8 cellular contexts compared by ENCODE assay signal in the genomic region with DNA sequence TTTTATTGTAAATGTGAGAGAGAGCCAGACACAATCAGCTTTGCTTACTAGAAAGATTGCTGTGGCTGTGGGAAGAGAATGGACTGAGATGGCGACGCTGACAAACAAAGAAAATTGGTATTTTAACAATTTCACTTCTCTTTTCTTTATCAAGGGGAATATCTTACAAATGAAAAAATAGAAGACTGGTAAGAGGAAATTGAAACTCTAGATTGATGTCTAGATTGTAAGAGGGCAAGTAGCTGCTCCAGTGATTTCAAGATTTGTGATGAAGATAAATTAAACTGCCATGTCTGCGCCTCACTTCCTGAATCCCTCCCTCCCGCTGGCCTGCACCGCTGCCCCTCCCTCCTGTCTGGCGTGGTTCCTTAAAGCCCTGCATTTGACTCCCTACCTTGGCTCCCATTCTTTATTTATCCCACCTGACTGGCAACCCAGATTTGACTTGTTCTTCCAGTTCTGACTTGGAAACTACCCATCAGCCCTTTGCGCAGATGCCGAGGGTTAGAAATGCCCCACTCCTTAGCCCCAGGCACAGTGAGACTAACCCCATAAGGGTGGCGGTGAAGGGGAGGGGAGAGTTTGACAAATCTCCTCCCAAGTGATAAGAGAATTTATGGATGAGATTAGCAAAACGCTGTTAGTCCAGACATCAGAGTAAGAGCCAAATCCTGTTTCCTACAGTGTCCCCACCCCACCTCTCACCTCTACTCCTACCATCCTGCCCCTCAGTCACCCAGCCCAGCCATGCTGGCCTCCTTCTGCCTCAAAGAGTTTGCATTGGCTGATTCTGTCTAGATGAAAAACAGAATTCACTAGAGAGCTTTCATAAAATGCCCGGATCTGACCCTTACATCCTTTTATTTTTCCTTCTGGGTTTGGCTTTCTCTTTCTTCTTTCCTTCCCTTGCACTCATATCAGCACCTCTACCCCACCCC.
DNase-seq lines count a peak whose midpoint lies in the region; ATAC-seq, FAIRE-seq and TF ChIP-seq lines count a peak whose summit lies in the region.

No MANE protein-coding gene starts in this region.

- intact Hi-C loops in activated CD8-positive, alpha-beta T cell treated with anti-CD3 and anti-CD28 coated beads for 36 hours (cut with micrococcal nuclease), result loop anchor here (2.0 to 5.0 kb wide), 5 partner anchors 127 to 477 kb away; partner anchors contain the start of gene ATF7IP
- intact Hi-C loops in HepG2 (cut with micrococcal nuclease; ENCODE audit: unreplicated experiment), result loop anchor here (1.0 to 10.0 kb wide), 3 partner anchors 126 to 477 kb away; no protein-coding TSS in a partner anchor

- no peak for TF ChIP-seq POLR2A in HepG2 (IDR thresholded peaks at IDR 0.05; ENCODE audit: insufficient read depth in 1 of 2, low read depth in 2 of 2, low read length in 2 of 2)

- no peak overlapping the region for H3K4me3 ChIP-seq in HepG2 (replicated peaks in 1 of 3; ENCODE audit: insufficient read depth in 1 of 3, low read depth in 2 of 3, low read length in 3 of 3)

- in situ Hi-C loops in HepG2 (cut with HindIII; ENCODE audit: extremely low pct_ligation_motif_present, low pct_unique_long_range_greater_than_20kb), result loop anchor here (25.0 kb wide), 1 partner anchor 472 kb away; no protein-coding TSS in a partner anchor

- no peak overlapping the region for H3K9ac ChIP-seq in HepG2 (ENCODE audit: insufficient read depth, low read depth, low read length)

- peak; percentile 43 for ATAC-seq in GM21390 (IDR thresholded peaks at IDR 0.05; ENCODE audit: unreplicated experiment)
- ATAC-seq in activated CD8-positive, alpha-beta T cell treated with anti-CD3 and anti-CD28 coated beads for 36 hours, result peak; percentile 25
- no peak for ATAC-seq in HepG2
- ATAC-seq in HG02840 (IDR thresholded peaks at IDR 0.05; ENCODE audit: low FRiP score, unreplicated experiment), result no peak

- DNase-seq in EL (peak; percentile 6), HT-29 (ENCODE audit: low spot score) (peak; percentile 9), HepG2 (ENCODE audit: low spot score) (no peak), SHP77 treated with DMSO at 0.1 percent for 48 hours (lab: John Stamatoyannopoulos, UW) (no peak), cerebellar nuclear complex (lab: John Stamatoyannopoulos, UW) (no peak)
- DNase-seq in activated CD8-positive, alpha-beta T cell treated with anti-CD3 and anti-CD28 coated beads for 36 hours, result no peak

- TF ChIP-seq RAD21 in HepG2 (CRISPR knock-in tag; IDR thresholded peaks at IDR 0.05), result no peak

- H4K20me1 ChIP-seq in HepG2 (ENCODE audit: insufficient read depth, low read length), result no peaks in the 10 kb centered on the region

- peaks cover 5% of the 10 kb centered on the region for H3K9me3 Mint-ChIP-seq in activated CD8-positive, alpha-beta T cell treated with anti-CD3 and anti-CD28 coated beads for 36 hours

- no peak overlapping the region for H3K27ac ChIP-seq in HepG2 (ENCODE audit: extremely low read length, insufficient read depth, low read length)

- no peak for FAIRE-seq in HepG2 (lab: Jason Lieb, UNC)

- whole genome bisulfite sequencing in HepG2 (ENCODE audit: low lambda C conversion rate), result 61% methylated on average over 11 of the region's 11 CpGs

- H3K4me2 ChIP-seq in HepG2 (ENCODE audit: low read depth, low read length), result peak overlapping the region; percentile 59

- peak overlapping the region; percentile 72 for H3K4me3 Mint-ChIP-seq in activated CD8-positive, alpha-beta T cell treated with anti-CD3 and anti-CD28 coated beads for 36 hours

- H3K27ac Mint-ChIP-seq in activated CD8-positive, alpha-beta T cell treated with anti-CD3 and anti-CD28 coated beads for 36 hours, result peak overlapping the region; percentile 87

- H3K27me3 ChIP-seq in HepG2 (ENCODE audit: control insufficient read depth in 1 of 2, insufficient read depth in 2 of 2, low read length in 2 of 2), result no peaks in the 10 kb centered on the region

- peaks cover 5% of the 10 kb centered on the region for H3K36me3 Mint-ChIP-seq in activated CD8-positive, alpha-beta T cell treated with anti-CD3 and anti-CD28 coated beads for 36 hours (ENCODE audit: low read depth)

- CTCF ChIA-PET in activated CD8-positive, alpha-beta T cell treated with anti-CD3 and anti-CD28 coated beads for 36 hours (lab: Charles Lee), result interaction anchor here (0.8 to 4.2 kb wide), 11 partner anchors 15 to 235 kb away, joined by 3 to 30 read pairs (median 6); partner anchors contain the start of gene ATF7IP
- CTCF ChIA-PET in HepG2 (lab: Yijun Ruan, JAX; ENCODE audit: low intra/inter-chr PET ratio, low total read pairs), result interaction anchor here (3.6 kb wide), 1 partner anchor 214 kb away, joined by 45 read pairs; no protein-coding TSS in a partner anchor

- peaks cover 19% of the 10 kb centered on the region for H3K4me1 Mint-ChIP-seq in activated CD8-positive, alpha-beta T cell treated with anti-CD3 and anti-CD28 coated beads for 36 hours (ENCODE audit: low read depth)

- no peaks in the 10 kb centered on the region for H3K79me2 ChIP-seq in HepG2 (ENCODE audit: insufficient read depth, low read length)

- H3K27me3 Mint-ChIP-seq in activated CD8-positive, alpha-beta T cell treated with anti-CD3 and anti-CD28 coated beads for 36 hours, result no peaks in the 10 kb centered on the region

- H3K4me1 ChIP-seq in HepG2 (ENCODE audit: insufficient read depth, low read length), result peaks cover 18% of the 10 kb centered on the region

- no TSS peak for BruUV-seq in HepG2 (replicated peaks; lab: Mats Ljungman, UMichigan)

- TF ChIP-seq CTCF in activated CD8-positive, alpha-beta T cell treated with anti-CD3 and anti-CD28 coated beads for 36 hours (IDR thresholded peaks at IDR 0.05), result no peak
- TF ChIP-seq CTCF in HepG2 (CRISPR knock-in tag; IDR thresholded peaks at IDR 0.05), result no peak

- H2AFZ ChIP-seq in HepG2 (ENCODE audit: low read length), result no peak overlapping the region

- H3K9me3 ChIP-seq in HepG2 (ENCODE audit: low read length), result peaks cover 10% of the 10 kb centered on the region; the same call in 1 of the 2 replicates

- H3K36me3 ChIP-seq in HepG2 (replicated peaks in 1 of 2; ENCODE audit: control insufficient read depth in 1 of 2, insufficient read depth in 2 of 2, low read length in 2 of 2), result no peaks in the 10 kb centered on the region

- TF ChIP-seq EP300 in HepG2 (IDR thresholded peaks at IDR 0.05; ENCODE audit: low read depth in 2 of 2, low read length in 2 of 2), result no peak
- TF ChIP-seq EP300 in HepG2 (CRISPR knock-in tag; IDR thresholded peaks at IDR 0.05; ENCODE audit: borderline replicate concordance), result no peak

- POLR2A ChIA-PET in activated CD8-positive, alpha-beta T cell treated with anti-CD3 and anti-CD28 coated beads for 36 hours (lab: Charles Lee), result interaction anchor here (1.0 to 1.5 kb wide), 2 partner anchors 16 to 125 kb away, joined by 3 to 5 read pairs; no protein-coding TSS in a partner anchor
- POLR2A ChIA-PET in HepG2 (lab: Yijun Ruan, JAX), result no interaction called here

TF ChIP-seq in HepG2, 621 proteins besides CTCF, POLR2A, EP300 and RAD21 (continues in another document):
- TF ChIP-seq ZNF720 (CRISPR knock-in tag; IDR thresholded peaks at IDR 0.05) (no peak), ZBTB34 (CRISPR knock-in tag; IDR thresholded peaks at IDR 0.05) (no peak), ZFP91 (CRISPR knock-in tag; IDR thresholded peaks at IDR 0.05; ENCODE audit: borderline replicate concordance) (no peak), YEATS4 (CRISPR knock-in tag; IDR thresholded peaks at IDR 0.05; ENCODE audit: borderline replicate concordance) (no peak), JARID2 (CRISPR knock-in tag; IDR thresholded peaks at IDR 0.05; ENCODE audit: insufficient replicate concordance) (no peak), NBN (conservative IDR thresholded peaks at IDR 0.05) (no peak)

Comparison
In these comparisons a context has a peak if more than half of its experiments do, and no peak if none do; other contexts are left out.
1. DNase-seq: peak in EL (single experiment) and HT-29 (single experiment); none in activated CD8-positive, alpha-beta T cell treated with anti-CD3 and anti-CD28 coated beads for 36 hours (single experiment), HepG2 (single experiment), SHP77 treated with DMSO at 0.1 percent for 48 hours (single experiment) and cerebellar nuclear complex (0 of 2).
2. ATAC-seq: peak in GM21390 (single experiment) and activated CD8-positive, alpha-beta T cell treated with anti-CD3 and anti-CD28 coated beads for 36 hours (single experiment); none in HepG2 (single experiment) and HG02840 (single experiment).